In the genomic region with DNA sequence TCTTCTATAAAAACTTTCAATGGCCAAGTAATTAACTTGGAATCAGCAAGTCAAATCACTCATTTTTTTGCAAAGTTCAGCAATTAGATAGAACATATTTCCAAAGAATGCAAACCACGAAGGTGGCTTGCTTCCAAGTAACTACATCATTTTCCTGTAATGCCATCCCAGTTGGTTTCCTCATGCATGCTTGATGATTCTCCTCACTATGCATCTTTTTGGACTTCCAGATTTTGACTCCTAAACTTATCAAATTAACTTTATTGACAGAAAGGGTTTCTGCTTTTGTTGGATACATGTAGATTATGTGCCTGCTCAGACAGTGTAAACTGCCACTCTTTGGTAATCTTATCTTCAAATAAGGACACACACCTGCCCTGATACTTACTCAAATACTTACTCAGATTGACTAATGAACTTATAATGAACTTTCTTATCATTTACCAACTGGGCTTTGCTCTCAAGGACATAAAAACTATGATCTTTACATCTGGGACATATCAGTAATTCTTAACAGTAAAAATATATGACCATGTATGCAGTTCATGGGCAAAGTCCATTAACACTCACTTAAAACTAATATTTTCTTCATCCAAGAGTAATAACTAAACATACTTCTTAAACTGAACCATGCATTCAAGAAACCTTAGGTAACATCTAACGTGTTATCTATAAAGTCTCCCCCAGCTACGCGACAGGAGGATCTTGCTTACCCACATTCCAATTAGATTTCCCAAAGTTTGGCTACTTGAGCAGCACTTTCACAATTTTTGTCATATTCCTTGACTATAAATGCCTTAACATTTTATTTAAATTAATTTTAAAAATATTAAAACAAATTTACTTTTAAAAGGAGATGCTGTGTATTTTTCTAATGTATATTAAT, we compare ENCODE assay signal across 12 cellular contexts. TPM values are rescaled to one million over a fixed set of nuclear protein-coding genes. Genes with fewer than 3 reads are reported as not detected.
DNase-seq lines count a peak whose midpoint lies in the region; ATAC-seq, FAIRE-seq and TF ChIP-seq lines count a peak whose summit lies in the region.
"Had no signal": no experiment of that assay in that cellular context is flagged by ENCODE, and none has a peak within 500 bp of the region (broad histone marks: within the 10 kb centered on the region; RNA-seq: fewer than 3 reads in every experiment).

No MANE protein-coding gene starts in this region.

- H3K79me2 ChIP-seq in fibroblast of lung (ENCODE audit: control insufficient read depth, insufficient read depth, low read length), result peaks cover 47% of the 10 kb centered on the region

- TF ChIP-seq CTCF in Calu3 (IDR thresholded peaks at IDR 0.05; ENCODE audit: unreplicated experiment) (no peak), fibroblast of lung (conservative IDR thresholded peaks at IDR 0.05 in 1 of 2, IDR thresholded peaks at IDR 0.05 in 1 of 2; ENCODE audit: low read depth in 1 of 2, low read length in 2 of 2) (no peak)

- FAIRE-seq in RCC 7860 (lab: Jason Lieb, UNC), result peak; percentile 81
- FAIRE-seq: K562 had no signal

- H3K27me3 Mint-ChIP-seq in Calu3 (ENCODE audit: unreplicated experiment), result no peaks in the 10 kb centered on the region
- no peaks in the 10 kb centered on the region for H3K27me3 Mint-ChIP-seq in effector memory CD8-positive, alpha-beta T cell

- ATAC-seq in effector memory CD8-positive, alpha-beta T cell (replicated peaks), result no peak
- ATAC-seq: heart left ventricle; K562; stimulated activated naive B cell treated with anti-CD40 and anti-IgM and Interleukin-4, amounts not matched to agents 10 μg/mL and 1 μg/mL and 100 μg/mL, for 72 hours had no signal

- no peaks in the 10 kb centered on the region for H3K9me3 Mint-ChIP-seq in Calu3 (ENCODE audit: low read depth, unreplicated experiment)
- H3K9me3 Mint-ChIP-seq in effector memory CD8-positive, alpha-beta T cell, result no peaks in the 10 kb centered on the region
- H3K9me3 Mint-ChIP-seq: stimulated activated naive B cell treated with anti-CD40 and anti-IgM and Interleukin-4, amounts not matched to agents 10 μg/mL and 1 μg/mL and 100 μg/mL, for 72 hours had no signal

- CTCF ChIA-PET in Calu3 (lab: Charles Lee), result no interaction called here

- H3K36me3 ChIP-seq in fibroblast of lung (ENCODE audit: control insufficient read depth, insufficient read depth, low read length), result peaks cover under 1% of the 10 kb centered on the region
- H3K36me3 ChIP-seq: heart left ventricle had no signal

- H3K9me3 ChIP-seq in fibroblast of lung (ENCODE audit: control insufficient read depth, insufficient read depth, low read depth, low read length), result no peaks in the 10 kb centered on the region
- H3K9me3 ChIP-seq: heart left ventricle had no signal

- H3K4me1 ChIP-seq in fibroblast of lung (ENCODE audit: control insufficient read depth, extremely low read depth, insufficient read depth, low read length), result peaks cover 6% of the 10 kb centered on the region

- H3K4me3 Mint-ChIP-seq in Calu3 (ENCODE audit: low read depth, unreplicated experiment), result peak overlapping the region; percentile 24
- H3K4me3 Mint-ChIP-seq in effector memory CD8-positive, alpha-beta T cell, result no peak overlapping the region
- H3K4me3 Mint-ChIP-seq: stimulated activated naive B cell treated with anti-CD40 and anti-IgM and Interleukin-4, amounts not matched to agents 10 μg/mL and 1 μg/mL and 100 μg/mL, for 72 hours had no signal

- no TSS peak for BruUV-seq in Calu3 (replicated peaks; lab: Mats Ljungman, UMichigan)

- H2AFZ ChIP-seq in fibroblast of lung (ENCODE audit: low read length), result no peak overlapping the region

- peak overlapping the region; percentile 23 for H3K4me2 ChIP-seq in fibroblast of lung (ENCODE audit: extremely low read depth, insufficient read depth, low read length)

- peak overlapping the region; percentile 24 for H3K27ac ChIP-seq in fibroblast of lung (ENCODE audit: insufficient read depth, low read length)
- H3K27ac ChIP-seq: heart left ventricle had no signal

- intact Hi-C loops in Calu3 (cut with micrococcal nuclease; ENCODE audit: unreplicated experiment), result loop anchor here (5.0 kb wide), 1 partner anchor 40 kb away; no protein-coding TSS in a partner anchor

- no peak overlapping the region for H3K4me3 ChIP-seq in fibroblast of lung (replicated peaks in 1 of 4; ENCODE audit: control extremely low read depth in 1 of 4, insufficient read depth in 1 of 4, low read depth in 3 of 4, low read length in 4 of 4)
- H3K4me3 ChIP-seq: heart left ventricle, K562 had no signal

- peaks cover 29% of the 10 kb centered on the region for H3K36me3 Mint-ChIP-seq in Calu3 (ENCODE audit: insufficient read depth, unreplicated experiment)
- peaks cover 3% of the 10 kb centered on the region for H3K36me3 Mint-ChIP-seq in effector memory CD8-positive, alpha-beta T cell (ENCODE audit: insufficient read depth)
- H3K36me3 Mint-ChIP-seq: stimulated activated naive B cell treated with anti-CD40 and anti-IgM and Interleukin-4, amounts not matched to agents 10 μg/mL and 1 μg/mL and 100 μg/mL, for 72 hours had no signal

- H3K27me3 ChIP-seq in fibroblast of lung (ENCODE audit: control insufficient read depth, insufficient read depth, low read length), result no peaks in the 10 kb centered on the region
- H3K27me3 ChIP-seq: heart left ventricle had no signal

- DNase-seq in Calu3 (peak; percentile 31), RCC 7860 (ENCODE audit: low spot score) (peak; percentile 66), fibroblast of lung (ENCODE audit: low read depth in 2 of 2) (peak; percentile 92), pulmonary artery endothelial cell (ENCODE audit: low read depth, low spot score) (peak; percentile 51), KG1 (lab: John Stamatoyannopoulos, UW) (no peak)
- no peak for DNase-seq in effector memory CD8-positive, alpha-beta T cell
- no peak for DNase-seq in stimulated activated naive CD4-positive, alpha-beta T cell (lab: John Stamatoyannopoulos, UW)
- DNase-seq in activated CD8-positive, alpha-beta memory T cell treated with anti-CD3 and anti-CD28 coated beads, Interleukin-2, amount 50 U/mL, for 48 hours, result no peak
- DNase-seq: DMS153; heart left ventricle; stimulated activated naive B cell treated with anti-CD40 and anti-IgM and Interleukin-4, amounts not matched to agents 10 μg/mL and 1 μg/mL and 100 μg/mL, for 72 hours had no signal

- H4K20me1 ChIP-seq in fibroblast of lung (ENCODE audit: control insufficient read depth, extremely low read depth, insufficient read depth, low read length), result no peaks in the 10 kb centered on the region

- H3K4me1 Mint-ChIP-seq in Calu3 (ENCODE audit: low read depth, unreplicated experiment), result peaks cover 8% of the 10 kb centered on the region
- peaks cover 10% of the 10 kb centered on the region in 2 donors for H3K4me1 Mint-ChIP-seq in effector memory CD8-positive, alpha-beta T cell (ENCODE audit: low read depth in 2 of 2)
- H3K4me1 Mint-ChIP-seq: stimulated activated naive B cell treated with anti-CD40 and anti-IgM and Interleukin-4, amounts not matched to agents 10 μg/mL and 1 μg/mL and 100 μg/mL, for 72 hours had no signal

- H3K27ac Mint-ChIP-seq in Calu3 (ENCODE audit: unreplicated experiment), result peak overlapping the region; percentile 84
- H3K27ac Mint-ChIP-seq in effector memory CD8-positive, alpha-beta T cell, result no peak overlapping the region
- H3K27ac Mint-ChIP-seq: stimulated activated naive B cell treated with anti-CD40 and anti-IgM and Interleukin-4, amounts not matched to agents 10 μg/mL and 1 μg/mL and 100 μg/mL, for 72 hours had no signal

- H3K9ac ChIP-seq in fibroblast of lung (ENCODE audit: insufficient read depth, low read length), result no peak overlapping the region

RNA-seq across cellular contexts. Expression of gene IFNE, which starts 25.0 kb away (rescaled TPM):
- total RNA-seq in Calu3 (2022) (8.3 and 8.4 TPM in 2 replicates), fibroblast of lung (3.9 and 6.6 TPM in 2 replicates), pulmonary artery endothelial cell (0.92 and 1.0 TPM in 2 replicates)
- polyA plus RNA-seq in fibroblast of lung, result 0.15 and 0.40 TPM in 2 replicates
- polyA plus RNA-seq in fibroblast of lung (2012), result 0.27 and 0.34 TPM in 2 replicates
- not detected in 2 replicates for polyA minus RNA-seq in fibroblast of lung (ENCODE audit: low replicate concordance)
- total RNA-seq: K562 had no signal
- polyA plus RNA-seq: heart left ventricle, K562 had no signal

Comparison
In these comparisons a context has a peak if more than half of its experiments do, and no peak if none do; other contexts are left out.
1. DNase-seq: peak in Calu3 (single experiment), RCC 7860 (single experiment), fibroblast of lung (2 of 2) and pulmonary artery endothelial cell (single experiment); none in effector memory CD8-positive, alpha-beta T cell (0 of 3), KG1 (single experiment), stimulated activated naive CD4-positive, alpha-beta T cell (0 of 6) and activated CD8-positive, alpha-beta memory T cell treated with anti-CD3 and anti-CD28 coated beads, Interleukin-2, amount 50 U/mL, for 48 hours (single experiment).